In genomic region chr13:52609013-52609606, GRCh38 we compare ENCODE assay signal across 8 cellular contexts. TPM values are rescaled to one million over a fixed set of nuclear protein-coding genes. Genes with fewer than 3 reads are reported as not detected.
DNase-seq lines count a peak whose midpoint lies in the region; ATAC-seq, FAIRE-seq and TF ChIP-seq lines count a peak whose summit lies in the region.
"Not testable (repeated sequence)": the region's sequence is repeated elsewhere in the genome, so short reads cannot be mapped to it uniquely, and the experiment has no call there.

No MANE protein-coding gene starts in this region.

- CTCF ChIA-PET in AG04449 (lab: Yijun Ruan, JAX) = interaction anchor here (0.7 to 4.4 kb wide), 7 partner anchors 11 to 541 kb away, joined by 3 to 39 read pairs (median 3); no protein-coding TSS in a partner anchor
- CTCF ChIA-PET in IMR-90 (lab: Yijun Ruan, JAX) = interaction anchor here (0.6 to 1.0 kb wide), 3 partner anchors 12 to 359 kb away, joined by 3 to 7 read pairs (median 5); no protein-coding TSS in a partner anchor
- CTCF ChIA-PET in OCI-LY7 (lab: Charles Lee; ENCODE audit: unreplicated experiment) = not testable (repeated sequence)

- H2BK20ac ChIP-seq in IMR-90 (ENCODE audit: low read depth, low read length) = not testable (repeated sequence)

- intact Hi-C loops in IMR-90 (cut with micrococcal nuclease) = not testable (repeated sequence)
- intact Hi-C loops in OCI-LY7 (cut with micrococcal nuclease; ENCODE audit: unreplicated experiment) (loop anchor here (2.0 kb wide), 2 partner anchors 200 to 360 kb away; no protein-coding TSS in a partner anchor), Right ventricle myocardium superior (cut with DNase I) (loop anchor here (5.0 kb wide), 1 partner anchor 358 kb away; no protein-coding TSS in a partner anchor)

- not testable (repeated sequence) for H3K27ac Mint-ChIP-seq in astrocyte (ENCODE audit: unreplicated experiment)
- H3K27ac Mint-ChIP-seq in nephron = peak overlapping the region in 1 of 3 experiments; percentile 47

- H3K27ac ChIP-seq in IMR-90 (ENCODE audit: insufficient read depth, low read length); OCI-LY7 (ENCODE audit: low read depth, low read length, poor library complexity, severe bottlenecking); astrocyte (ENCODE audit: low read depth, low read length): not testable (repeated sequence)

- peak; percentile 18 for TF ChIP-seq CTCF in AG04449 (IDR thresholded peaks at IDR 0.05; ENCODE audit: insufficient read depth, low read length, missing control alignments)
- peak; percentile 49; the same call in 1 of the 3 replicates for TF ChIP-seq CTCF in GM12872 (IDR thresholded peaks at IDR 0.05; ENCODE audit: insufficient read depth, low read depth, low read length)
- peak; percentile 54 for TF ChIP-seq CTCF in IMR-90 (conservative IDR thresholded peaks at IDR 0.05; ENCODE audit: low read depth, low read length)
- TF ChIP-seq CTCF in OCI-LY7 (conservative IDR thresholded peaks at IDR 0.05; ENCODE audit: low read length) = peak; percentile 64
- TF ChIP-seq CTCF in astrocyte (IDR thresholded peaks at IDR 0.05; ENCODE audit: insufficient read depth, low read depth, low read length) = peak; percentile 21
- peak; percentile 34 to 47 (median 45) for TF ChIP-seq CTCF in nephron (IDR thresholded peaks at IDR 0.05; ENCODE audit: unreplicated experiment in 3 of 3)

- H3K4me2 ChIP-seq in IMR-90 (ENCODE audit: low read depth, low read length); OCI-LY7 (ENCODE audit: low read length); astrocyte (ENCODE audit: low read length): not testable (repeated sequence)

- FAIRE-seq in astrocyte (lab: Jason Lieb, UNC) = not testable (repeated sequence)

- not testable (repeated sequence) for H3K9ac ChIP-seq in IMR-90 (ENCODE audit: low read depth, low read length); astrocyte (ENCODE audit: low read length)

- 49% methylated on average over 4 of the region's 10 CpGs; no CpG with 5 or more reads in 1 of the 2 experiments for WGBS in IMR-90 (ENCODE audit: extremely low coverage in 2 of 2, insufficient read length in 1 of 2), 2 experiments

- not testable (repeated sequence) for H2AK5ac ChIP-seq in IMR-90 (ENCODE audit: low read depth, low read length)

- H3K27me3 ChIP-seq in IMR-90 (ENCODE audit: control insufficient read depth, insufficient read depth, low read length); astrocyte (ENCODE audit: insufficient read depth, low read length): not testable (repeated sequence)

- H3K36me3 ChIP-seq in IMR-90 (ENCODE audit: control insufficient read depth, insufficient read depth, low read length); OCI-LY7 (ENCODE audit: insufficient read depth, low read length); astrocyte (ENCODE audit: insufficient read depth, low read length): not testable (repeated sequence)

- not testable (repeated sequence) for H2AK9ac ChIP-seq in IMR-90 (replicated peaks; ENCODE audit: low read depth, low read length, poor library complexity)

- H3K9me3 ChIP-seq in IMR-90 (ENCODE audit: control insufficient read depth, insufficient read depth, low read length); OCI-LY7 (ENCODE audit: low read length); astrocyte (ENCODE audit: insufficient read depth, low read depth, low read length): not testable (repeated sequence)

- H3K79me1 ChIP-seq in IMR-90 (ENCODE audit: low read depth in 1 of 2, low read length in 2 of 2) = not testable (repeated sequence)

- BruUV-seq in IMR-90 (replicated peaks; lab: Mats Ljungman, UMichigan); OCI-LY7 (replicated peaks; lab: Mats Ljungman, UMichigan): not testable (repeated sequence)

- H4K8ac ChIP-seq in IMR-90 (ENCODE audit: low read depth in 2 of 2, low read length in 2 of 2) = not testable (repeated sequence)

- not testable (repeated sequence) for H4K5ac ChIP-seq in IMR-90 (ENCODE audit: low read depth, low read length)

- peak; percentile 69 for TF ChIP-seq RAD21 in IMR-90 (IDR thresholded peaks at IDR 0.05; ENCODE audit: low read length)

- not testable (repeated sequence) for H3K27me3 Mint-ChIP-seq in astrocyte (ENCODE audit: low read depth, unreplicated experiment); nephron (ENCODE audit: low read depth)

- not testable (repeated sequence) for H3K14ac ChIP-seq in IMR-90 (replicated peaks; ENCODE audit: low read depth, low read length)

- not testable (repeated sequence) for H4K91ac ChIP-seq in IMR-90 (ENCODE audit: insufficient read depth, low read depth, low read length)

- H2BK120ac ChIP-seq in IMR-90 (ENCODE audit: low read depth, low read length) = not testable (repeated sequence)

- ATAC-seq in GM21737 (IDR thresholded peaks at IDR 0.05; ENCODE audit: unreplicated experiment) (peak; percentile 54), IMR-90 (ENCODE audit: low read depth) (peak; percentile 74), Right ventricle myocardium superior (ENCODE audit: poor library complexity) (peak; percentile 89)

- in situ Hi-C loops in IMR-90 (cut with MboI; ENCODE audit: low sequenced_read_pairs) = loop anchor here (25.0 kb wide), 1 partner anchor 528 kb away; no protein-coding TSS in a partner anchor

- not testable (repeated sequence) for H3K4ac ChIP-seq in IMR-90 (ENCODE audit: low read depth, low read length)

- not testable (repeated sequence) for H2AFZ ChIP-seq in IMR-90 (replicated peaks; ENCODE audit: low read length, poor library complexity); OCI-LY7 (ENCODE audit: low read length); astrocyte (ENCODE audit: low read depth, low read length)

- H3K23ac ChIP-seq in IMR-90 (ENCODE audit: low read depth, low read length) = not testable (repeated sequence)

- not testable (repeated sequence) for H3K9me3 Mint-ChIP-seq in astrocyte (ENCODE audit: unreplicated experiment); nephron

- H3K9me2 ChIP-seq in OCI-LY7 (ENCODE audit: insufficient read depth, low read length) = not testable (repeated sequence)

- DNase-seq in AG04449 (ENCODE audit: low read depth, low spot score); Right ventricle myocardium superior: not testable (repeated sequence)
- DNase-seq in IMR-90 (peak; percentile 43), OCI-LY7 (ENCODE audit: low spot score) (peak; percentile 59), astrocyte (ENCODE audit: low read depth) (peak; percentile 16)

- not testable (repeated sequence) for H3K4me1 Mint-ChIP-seq in astrocyte (ENCODE audit: low read depth, unreplicated experiment); nephron

- H3K36me3 Mint-ChIP-seq in astrocyte (ENCODE audit: low read depth, unreplicated experiment); nephron (ENCODE audit: low read depth): not testable (repeated sequence)

- H2BK15ac ChIP-seq in IMR-90 (ENCODE audit: low read depth, low read length) = not testable (repeated sequence)

- not testable (repeated sequence) for H3K9me1 ChIP-seq in IMR-90 (ENCODE audit: insufficient read depth, low read length)

- dilution Hi-C loops in IMR-90 (cut with HindIII; ENCODE audit: low sequenced_read_pairs, unreplicated experiment) = not testable (repeated sequence)

- not testable (repeated sequence) for H3K4me1 ChIP-seq in IMR-90 (ENCODE audit: control insufficient read depth, insufficient read depth, low read length); OCI-LY7 (ENCODE audit: insufficient read depth, low read length, poor library complexity, severe bottlenecking); astrocyte (ENCODE audit: insufficient read depth, low read length)

- POLR2A ChIA-PET in AG04449 (lab: Yijun Ruan, JAX); IMR-90 (lab: Charles Lee; ENCODE audit: unreplicated experiment): not testable (repeated sequence)
- POLR2A ChIA-PET in OCI-LY7 (lab: Charles Lee) = interaction anchor here (1.0 kb wide), 1 partner anchor 8 kb away, joined by 3 read pairs; no protein-coding TSS in a partner anchor

- not testable (repeated sequence) for TF ChIP-seq POLR2A in IMR-90 (IDR thresholded peaks at IDR 0.05; ENCODE audit: low read depth, low read length)

- H2BK5ac ChIP-seq in IMR-90 (ENCODE audit: low read depth, low read length, poor library complexity, severe bottlenecking) = not testable (repeated sequence)

- H3K18ac ChIP-seq in IMR-90 (ENCODE audit: low read depth, low read length) = not testable (repeated sequence)

- H4K20me1 ChIP-seq in IMR-90 (ENCODE audit: insufficient read depth, low read length); OCI-LY7 (ENCODE audit: insufficient read depth, low read length); astrocyte (ENCODE audit: insufficient read depth, low read length): not testable (repeated sequence)

- not testable (repeated sequence) for H3K56ac ChIP-seq in IMR-90 (ENCODE audit: extremely low read depth, insufficient read depth, low read length)

- H3K4me3 ChIP-seq in AG04449 (ENCODE audit: low read depth, low read length); IMR-90 (ENCODE audit: insufficient read depth, low read depth, low read length); OCI-LY7 (ENCODE audit: low read depth, low read length, poor library complexity, severe bottlenecking); astrocyte (ENCODE audit: insufficient read depth, low read depth, low read length): not testable (repeated sequence)

- not testable (repeated sequence) for H3K4me3 Mint-ChIP-seq in astrocyte (ENCODE audit: unreplicated experiment); nephron

- not testable (repeated sequence) for H3K79me2 ChIP-seq in OCI-LY7 (ENCODE audit: insufficient read depth, low read depth, low read length); astrocyte (ENCODE audit: insufficient read depth, low read length)

RNA-seq across cellular contexts. Expression of gene HNRNPA1L2, which starts 33.1 kb away (rescaled TPM):
- total RNA-seq in IMR-90 (2012; rRNA removed) (3.4 and 3.9 TPM in 2 replicates), OCI-LY7 (2022) (13.1 and 13.8 TPM in 2 replicates), astrocyte (6.4 and 6.7 TPM in 2 replicates), Right ventricle myocardium superior (1.5 TPM)
- polyA plus RNA-seq in IMR-90 (2012; rRNA removed) = 9.1 and 9.3 TPM in 2 replicates
- polyA plus RNA-seq in IMR-90 (2012; cell fraction: cytosol; rRNA removed) = 0.78 and 1.5 TPM in 2 replicates
- polyA plus RNA-seq in IMR-90 (2012; cell fraction: nucleus; rRNA removed; ENCODE audit: low replicate concordance) = 2.4 and 11.3 TPM in 2 replicates
- total RNA-seq in OCI-LY7 (2014; rRNA removed; shearing (Covaris generic)) = 4.7 and 6.8 TPM in 2 replicates

RNA-seq across cellular contexts. Expression of gene SUGT1, which starts 43.5 kb away (rescaled TPM):
- total RNA-seq in IMR-90 (2012; rRNA removed) (21.5 and 41.4 TPM in 2 replicates), OCI-LY7 (2022) (55.7 and 59.0 TPM in 2 replicates), astrocyte (79.3 and 87.3 TPM in 2 replicates), Right ventricle myocardium superior (51.9 TPM)
- 24.6 and 25.6 TPM in 2 replicates for polyA plus RNA-seq in IMR-90 (2012; rRNA removed)
- 10.5 and 18.4 TPM in 2 replicates for polyA plus RNA-seq in IMR-90 (2012; cell fraction: cytosol; rRNA removed)
- 4.3 and 14.6 TPM in 2 replicates for polyA plus RNA-seq in IMR-90 (2012; cell fraction: nucleus; rRNA removed; ENCODE audit: low replicate concordance)
- total RNA-seq in OCI-LY7 (2014; rRNA removed; shearing (Covaris generic)) = 32.1 and 36.6 TPM in 2 replicates
